In the genomic region with DNA sequence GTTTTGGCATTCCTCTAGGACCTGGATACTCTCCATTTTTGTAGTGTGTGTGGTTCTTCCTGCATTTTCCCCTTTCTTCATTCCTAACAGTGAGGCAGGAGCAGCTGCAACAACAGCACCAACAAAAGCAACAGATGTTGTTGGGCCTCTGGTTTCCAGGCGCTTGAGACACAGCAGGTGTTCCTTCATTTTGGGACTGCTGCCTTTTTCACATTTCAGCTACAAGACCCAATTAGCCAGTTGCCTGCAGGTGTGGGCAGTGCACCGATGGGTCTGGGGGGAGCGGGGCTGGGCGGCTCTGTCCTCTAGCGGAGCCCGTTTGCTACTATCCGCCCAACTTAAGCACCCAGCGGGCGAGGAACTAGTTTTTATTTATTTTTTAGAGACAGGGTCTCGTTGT, we compare ENCODE assay signal across 1 cellular context.
TF ChIP-seq lines count a peak whose summit lies in the region.

No MANE protein-coding gene starts in this region.

TF ChIP-seq in HCT116, 20 proteins besides CTCF, POLR2A, EP300 and RAD21 (continued from another document):
- TF ChIP-seq, protein P1, sequence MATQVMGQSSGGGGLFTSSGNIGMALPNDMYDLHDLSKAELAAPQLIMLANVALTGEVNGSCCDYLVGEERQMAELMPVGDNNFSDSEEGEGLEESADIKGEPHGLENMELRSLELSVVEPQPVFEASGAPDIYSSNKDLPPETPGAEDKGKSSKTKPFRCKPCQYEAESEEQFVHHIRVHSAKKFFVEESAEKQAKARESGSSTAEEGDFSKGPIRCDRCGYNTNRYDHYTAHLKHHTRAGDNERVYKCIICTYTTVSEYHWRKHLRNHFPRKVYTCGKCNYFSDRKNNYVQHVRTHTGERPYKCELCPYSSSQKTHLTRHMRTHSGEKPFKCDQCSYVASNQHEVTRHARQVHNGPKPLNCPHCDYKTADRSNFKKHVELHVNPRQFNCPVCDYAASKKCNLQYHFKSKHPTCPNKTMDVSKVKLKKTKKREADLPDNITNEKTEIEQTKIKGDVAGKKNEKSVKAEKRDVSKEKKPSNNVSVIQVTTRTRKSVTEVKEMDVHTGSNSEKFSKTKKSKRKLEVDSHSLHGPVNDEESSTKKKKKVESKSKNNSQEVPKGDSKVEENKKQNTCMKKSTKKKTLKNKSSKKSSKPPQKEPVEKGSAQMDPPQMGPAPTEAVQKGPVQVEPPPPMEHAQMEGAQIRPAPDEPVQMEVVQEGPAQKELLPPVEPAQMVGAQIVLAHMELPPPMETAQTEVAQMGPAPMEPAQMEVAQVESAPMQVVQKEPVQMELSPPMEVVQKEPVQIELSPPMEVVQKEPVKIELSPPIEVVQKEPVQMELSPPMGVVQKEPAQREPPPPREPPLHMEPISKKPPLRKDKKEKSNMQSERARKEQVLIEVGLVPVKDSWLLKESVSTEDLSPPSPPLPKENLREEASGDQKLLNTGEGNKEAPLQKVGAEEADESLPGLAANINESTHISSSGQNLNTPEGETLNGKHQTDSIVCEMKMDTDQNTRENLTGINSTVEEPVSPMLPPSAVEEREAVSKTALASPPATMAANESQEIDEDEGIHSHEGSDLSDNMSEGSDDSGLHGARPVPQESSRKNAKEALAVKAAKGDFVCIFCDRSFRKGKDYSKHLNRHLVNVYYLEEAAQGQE (IDR thresholded peaks at IDR 0.05; ENCODE audit: low read depth), result no peak
